ENCODE assay signal across 8 cellular contexts in the genomic region with DNA sequence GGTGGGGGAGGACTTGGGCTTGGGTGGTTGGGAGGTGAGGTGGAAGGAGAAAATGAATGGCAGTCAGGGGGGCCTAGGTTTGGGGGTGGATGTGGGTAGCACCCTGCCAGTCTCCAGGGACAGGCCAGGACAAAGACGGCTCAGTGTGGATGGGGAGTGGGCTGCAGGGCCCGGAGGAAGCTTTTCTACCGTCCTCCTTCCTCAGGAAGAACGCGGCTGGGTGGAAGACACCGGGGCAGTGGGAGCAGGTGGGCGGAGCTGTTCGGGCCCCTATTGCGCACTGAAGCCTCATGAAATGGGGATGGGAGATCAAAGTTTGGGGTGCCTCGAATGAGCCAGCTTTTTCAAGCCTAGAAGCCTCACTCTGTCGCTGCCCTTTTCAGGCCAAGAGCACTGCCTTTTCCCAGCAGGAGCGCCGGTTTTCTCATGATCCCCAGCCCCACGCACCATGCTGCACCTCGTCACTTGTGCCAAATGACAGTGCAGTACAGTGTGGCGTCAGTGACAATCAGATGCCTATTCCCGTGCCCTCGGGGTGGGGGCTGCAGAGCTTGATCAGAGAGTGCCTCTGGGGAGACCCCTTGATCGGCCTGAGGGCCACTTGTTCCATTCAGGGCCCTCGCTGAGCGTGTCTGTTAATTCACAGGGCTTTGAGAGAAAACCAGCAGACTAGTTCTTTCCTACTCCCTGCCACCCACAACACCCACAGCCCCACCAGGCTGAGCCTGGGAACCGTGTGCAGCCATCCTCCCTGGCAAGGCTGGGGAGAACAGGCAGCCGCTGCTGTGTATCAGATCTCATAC. TPM values are rescaled to one million over a fixed set of nuclear protein-coding genes. Genes with fewer than 3 reads are reported as not detected.
DNase-seq lines count a peak whose midpoint lies in the region; ATAC-seq lines count a peak whose summit lies in the region.

No MANE protein-coding gene starts in this region.

- H3K4me1 ChIP-seq in thymus (ENCODE audit: control insufficient read depth, insufficient read depth, low read length): peaks cover 14% of the 10 kb centered on the region

- H3K4me3 ChIP-seq in thymus (ENCODE audit: low read length): peak overlapping the region; percentile 97

- 35% methylated on average over 23 of the region's 23 CpGs for WGBS in thymus

- no peaks in the 10 kb centered on the region for H3K27me3 ChIP-seq in thymus (ENCODE audit: control insufficient read depth, insufficient read depth)

- DNase-seq in GM03348 (ENCODE audit: low spot score): peak; percentile 51
- no peak for DNase-seq in T-cell
- DNase-seq in effector memory CD8-positive, alpha-beta T cell: peak in 1 of 3 experiments; percentile 21
- peak in 2 of 10 donors; percentile 17 to 19 for DNase-seq in naive thymus-derived CD8-positive, alpha-beta T cell
- DNase-seq in NCI-H1436 treated with DMSO at 0.1 percent for 48 hours (lab: John Stamatoyannopoulos, UW): no peak
- DNase-seq in iPS-NIHi7 (ENCODE audit: extremely low spot score): no peak
- DNase-seq in NCI-H2081 treated with DMSO at 0.1 percent for 48 hours (lab: John Stamatoyannopoulos, UW): no peak

- peaks cover 29% of the 10 kb centered on the region for H3K36me3 ChIP-seq in thymus (ENCODE audit: control insufficient read depth, insufficient read depth)

- peaks cover 41 to 55% (median 43%) of the 10 kb centered on the region in 3 donors for H3K4me1 Mint-ChIP-seq in T-cell
- peaks cover 37 to 38% of the 10 kb centered on the region in 2 donors for H3K4me1 Mint-ChIP-seq in effector memory CD8-positive, alpha-beta T cell (ENCODE audit: low read depth in 2 of 2)
- H3K4me1 Mint-ChIP-seq in naive thymus-derived CD8-positive, alpha-beta T cell: peaks cover 26 to 61% (median 42%) of the 10 kb centered on the region in 4 donors

- no peak for ATAC-seq in T-cell (replicated peaks in 1 of 4)
- peak; percentile 8 for ATAC-seq in effector memory CD8-positive, alpha-beta T cell (replicated peaks)
- no peak for ATAC-seq in naive thymus-derived CD8-positive, alpha-beta T cell

- peak overlapping the region; percentile 90 to 99 (median 97) for H3K4me3 Mint-ChIP-seq in T-cell
- H3K4me3 Mint-ChIP-seq in effector memory CD8-positive, alpha-beta T cell: peak overlapping the region; percentile 91 to 97
- H3K4me3 Mint-ChIP-seq in naive thymus-derived CD8-positive, alpha-beta T cell: peak overlapping the region; percentile 94 to 100 (median 98)

- CTCF ChIA-PET in T-cell (lab: Charles Lee): interaction anchor here (1.4 to 3.6 kb wide), 3 partner anchors 9 to 14 kb away, joined by 3 to 27 read pairs (median 3); no protein-coding TSS in a partner anchor

- POLR2A ChIA-PET in T-cell (lab: Charles Lee): interaction anchor here (0.6 to 0.8 kb wide), 4 partner anchors 16 to 1164 kb away, joined by 3 to 9 read pairs (median 8); no protein-coding TSS in a partner anchor
- POLR2A ChIA-PET in naive thymus-derived CD8-positive, alpha-beta T cell (lab: Charles Lee): interaction anchor here (0.5 to 6.8 kb wide), 8 partner anchors 9 to 753 kb away, joined by 3 to 145 read pairs (median 12); a partner anchor contains a TSS

- peaks cover 21% of the 10 kb centered on the region for H3K36me3 Mint-ChIP-seq in T-cell
- peaks cover 19% of the 10 kb centered on the region for H3K36me3 Mint-ChIP-seq in effector memory CD8-positive, alpha-beta T cell (ENCODE audit: insufficient read depth)
- H3K36me3 Mint-ChIP-seq in naive thymus-derived CD8-positive, alpha-beta T cell: peaks cover 0 to 24% (median 2%) of the 10 kb centered on the region in 3 donors

- H3K27ac ChIP-seq in thymus (ENCODE audit: low read depth): peak overlapping the region; percentile 53

- H3K9me3 ChIP-seq in thymus (ENCODE audit: control insufficient read depth): no peaks in the 10 kb centered on the region

- peak overlapping the region; percentile 91 to 95 for H3K27ac Mint-ChIP-seq in T-cell
- H3K27ac Mint-ChIP-seq in effector memory CD8-positive, alpha-beta T cell: peak overlapping the region; percentile 100
- H3K27ac Mint-ChIP-seq in naive thymus-derived CD8-positive, alpha-beta T cell: peak overlapping the region; percentile 91 to 100 (median 98)

- peaks cover 0 to 2% of the 10 kb centered on the region in 2 donors for H3K27me3 Mint-ChIP-seq in T-cell
- H3K27me3 Mint-ChIP-seq in effector memory CD8-positive, alpha-beta T cell: no peaks in the 10 kb centered on the region
- peaks cover 0 to 2% (median 0%) of the 10 kb centered on the region in 5 donors for H3K27me3 Mint-ChIP-seq in naive thymus-derived CD8-positive, alpha-beta T cell

- H3K9me3 Mint-ChIP-seq in T-cell: peaks cover 8 to 11% (median 10%) of the 10 kb centered on the region in 3 donors
- peaks cover 0 to 3% of the 10 kb centered on the region in 2 donors for H3K9me3 Mint-ChIP-seq in effector memory CD8-positive, alpha-beta T cell
- peaks cover 0 to 11% (median 9%) of the 10 kb centered on the region in 9 donors for H3K9me3 Mint-ChIP-seq in naive thymus-derived CD8-positive, alpha-beta T cell

RNA-seq across cellular contexts. Expression of a gene that starts 1.5 kb away (rescaled TPM):
- total RNA-seq in T-cell: 100 to 1,000 TPM; 183 to 256 (median 208) TPM
- 100 to 1,000 TPM; 185 to 190 TPM for total RNA-seq in naive thymus-derived CD8-positive, alpha-beta T cell
- polyA plus RNA-seq in naive thymus-derived CD8-positive, alpha-beta T cell: 100 to 1,000 TPM; 188 to 221 (median 214) TPM
- 167 TPM for polyA plus RNA-seq in thymus

RNA-seq across cellular contexts. Expression of a gene that starts 22.3 kb away (rescaled TPM):
- 1 to 10 TPM; 1.2 to 5.4 (median 3.5) TPM for total RNA-seq in T-cell
- under 1 TPM in 1 of 2 experiments, not detected in 1; 0.25 TPM for total RNA-seq in naive thymus-derived CD8-positive, alpha-beta T cell
- polyA plus RNA-seq in naive thymus-derived CD8-positive, alpha-beta T cell: 1 to 10 TPM in 1 of 3 donors, under 1 TPM in 2; 0.12 to 2.8 (median 0.55) TPM
- polyA plus RNA-seq in thymus: 7.8 TPM

RNA-seq across cellular contexts. Expression of a gene that starts 33.4 kb away (rescaled TPM):
- total RNA-seq in T-cell: 1 to 10 TPM in 3 of 5 donors, not detected in 2; 3.3 to 7.9 (median 3.6) TPM
- total RNA-seq in naive thymus-derived CD8-positive, alpha-beta T cell: not detected
- polyA plus RNA-seq in naive thymus-derived CD8-positive, alpha-beta T cell: not detected
- not detected for polyA plus RNA-seq in thymus

RNA-seq across cellular contexts. Expression of a gene that starts 58.4 kb away (rescaled TPM):
- under 1 TPM; 0.15 to 0.56 (median 0.37) TPM for total RNA-seq in T-cell
- total RNA-seq in naive thymus-derived CD8-positive, alpha-beta T cell: under 1 TPM in 1 of 2 experiments, not detected in 1; 0.13 TPM
- polyA plus RNA-seq in naive thymus-derived CD8-positive, alpha-beta T cell: under 1 TPM in 1 of 3 donors, not detected in 2; 0.13 TPM
- 3.4 TPM for polyA plus RNA-seq in thymus
